In genomic region chr17:38568274-38568673, GRCh38 we compare ENCODE assay signal across 17 cellular contexts. TPM values are rescaled to one million over a fixed set of nuclear protein-coding genes. Genes with fewer than 3 reads are reported as not detected.
DNase-seq lines count a peak whose midpoint lies in the region; ATAC-seq and TF ChIP-seq lines count a peak whose summit lies in the region.
"Had no signal": no experiment of that assay in that cellular context is flagged by ENCODE, and none has a peak within 500 bp of the region (broad histone marks: within the 10 kb centered on the region; RNA-seq: fewer than 3 reads in every experiment).

No MANE protein-coding gene starts in this region.

- H4K20me1 ChIP-seq in Karpas-422 (ENCODE audit: insufficient read depth, low read depth, low read length) = no peaks in the 10 kb centered on the region

- H3K9me2 ChIP-seq in Karpas-422 (replicated peaks; ENCODE audit: insufficient read depth, low read length) = no peaks in the 10 kb centered on the region

- H3K27me3 Mint-ChIP-seq in brain = peaks cover 45% of the 10 kb centered on the region

- no peak overlapping the region for H3K27ac ChIP-seq in Karpas-422 (ENCODE audit: low read length)
- H3K27ac ChIP-seq in layer of hippocampus (ENCODE audit: low read depth, low read length) = peak overlapping the region; percentile 98
- no peak overlapping the region for H3K27ac ChIP-seq in vagina
- H3K27ac ChIP-seq: BLaER1, GM23248, PC-9 had no signal

- H3K4me1 ChIP-seq in BE2C (peaks cover 37% of the 10 kb centered on the region), Karpas-422 (ENCODE audit: low read length) (peaks cover 5% of the 10 kb centered on the region), vagina (peaks cover 10% of the 10 kb centered on the region)

- no peak for ATAC-seq in left colon
- ATAC-seq: CD8-positive, alpha-beta T cell had no signal

- TF ChIP-seq CTCF in BE2C (IDR thresholded peaks at IDR 0.05; ENCODE audit: low read depth, low read length) (0 out of 2 replicates have a peak, but pooled peaks have one; percentile 12), brain (conservative IDR thresholded peaks at IDR 0.05) (no peak), vagina (IDR thresholded peaks at IDR 0.05) (no peak)

- H3K4me2 ChIP-seq in Karpas-422 (ENCODE audit: low read depth, low read length, poor library complexity, severe bottlenecking) = no peak overlapping the region
- H3K4me2 ChIP-seq: BLaER1, PC-9 had no signal

- no peaks in the 10 kb centered on the region for H3K9me3 ChIP-seq in BE2C
- no peaks in the 10 kb centered on the region for H3K9me3 ChIP-seq in Karpas-422 (ENCODE audit: low read length)
- H3K9me3 ChIP-seq in vagina = no peaks in the 10 kb centered on the region
- H3K9me3 ChIP-seq: BLaER1 had no signal

- no peak overlapping the region for H3K9ac ChIP-seq in Karpas-422 (ENCODE audit: low read length)
- H3K9ac ChIP-seq: BLaER1, GM23248 had no signal

- H3K27me3 ChIP-seq in BE2C (peaks cover 4% of the 10 kb centered on the region; the same call in 1 of the 2 replicates), Karpas-422 (ENCODE audit: low read length) (no peaks in the 10 kb centered on the region), layer of hippocampus (ENCODE audit: control insufficient read depth, insufficient read depth, low read length) (peaks cover 8% of the 10 kb centered on the region), vagina (peaks cover 6% of the 10 kb centered on the region)

- H3K4me1 Mint-ChIP-seq in brain = peaks cover 76% of the 10 kb centered on the region

- intact Hi-C loops in vagina (cut with DNase I) (no loop called here), left colon (cut with DNase I, micrococcal nuclease) (loop anchor here in 1 of 2 donors (10.0 kb wide), 1 partner anchor 97 kb away; no protein-coding TSS in a partner anchor)

- H3K36me3 Mint-ChIP-seq in brain = no peaks in the 10 kb centered on the region
- H3K36me3 Mint-ChIP-seq: CD8-positive, alpha-beta T cell had no signal

- H3K79me2 ChIP-seq in Karpas-422 (ENCODE audit: low read length) = no peaks in the 10 kb centered on the region

- H3K27ac Mint-ChIP-seq in brain = peak overlapping the region; percentile 3 to 84 (median 34)
- H3K27ac Mint-ChIP-seq: CD8-positive, alpha-beta T cell had no signal

- no peaks in the 10 kb centered on the region for H3K36me3 ChIP-seq in BE2C
- H3K36me3 ChIP-seq in Karpas-422 (ENCODE audit: insufficient read depth, low read length) = no peaks in the 10 kb centered on the region
- no peaks in the 10 kb centered on the region for H3K36me3 ChIP-seq in vagina
- H3K36me3 ChIP-seq: BLaER1 had no signal

- DNase-seq in BE2C (no peak), Karpas-422 (peak; percentile 65), vagina (ENCODE audit: extremely low spot score in 2 of 2) (no peak), left colon (no peak), NOMO-1 treated with dmso at 0.1 percent for 144 hours (lab: John Stamatoyannopoulos, UW; ENCODE audit: unreplicated experiment) (no peak)
- DNase-seq in activated naive CD4-positive, alpha-beta T cell (lab: John Stamatoyannopoulos, UW) = no peak
- DNase-seq: CD8-positive, alpha-beta T cell; DND-41; GDM1; GM23248; Kasumi-1; MM.1S; NK-92 treated with Interleukin-12 subunit alpha and Interleukin-12 subunit beta, amount 100 ng/mL, for 24 hours; PC-9 had no signal

- no peaks in the 10 kb centered on the region for H3K9me3 Mint-ChIP-seq in brain
- H3K9me3 Mint-ChIP-seq: CD8-positive, alpha-beta T cell had no signal

- no peak for TF ChIP-seq POLR2A in vagina (IDR thresholded peaks at IDR 0.05)

- H3K4me3 Mint-ChIP-seq in brain = peak overlapping the region in 1 of 5 experiments; percentile 5
- H3K4me3 Mint-ChIP-seq: CD8-positive, alpha-beta T cell had no signal

- H3K4me3 ChIP-seq in BE2C (ENCODE audit: low read depth, low read length) = no peak overlapping the region
- H3K4me3 ChIP-seq in Karpas-422 (ENCODE audit: low read length) = no peak overlapping the region
- H3K4me3 ChIP-seq in vagina = no peak overlapping the region
- H3K4me3 ChIP-seq: BLaER1, GM23248, PC-9 had no signal

- no peak overlapping the region for H2AFZ ChIP-seq in Karpas-422 (ENCODE audit: low read length)
- H2AFZ ChIP-seq: GM23248, PC-9 had no signal

RNA-seq across cellular contexts. Expression of gene SRCIN1, which starts 37.5 kb away (rescaled TPM):
- 58.7 TPM for polyA plus RNA-seq in BE2C (2012; ENCODE audit: insufficient read depth, insufficient read length, low read depth)
- 0.14 and 0.86 TPM in 2 replicates for total RNA-seq in Karpas-422 (2014; rRNA removed; shearing (Covaris generic); ENCODE audit: low replicate concordance)
- 42.9 TPM for polyA plus RNA-seq in brain (ENCODE audit: insufficient read depth, low read depth, low replicate concordance)
- total RNA-seq in vagina (5.2 TPM), left colon (1 to 10 TPM; 3.1 TPM)
- total RNA-seq: GM23248 had no signal
- polyA plus RNA-seq: GM23248 had no signal
